ENCODE assay signal across 8 cellular contexts in genomic region chr15:75732809-75733451, GRCh38. TPM values are rescaled to one million over a fixed set of nuclear protein-coding genes. Genes with fewer than 3 reads are reported as not detected.
DNase-seq lines count a peak whose midpoint lies in the region; ATAC-seq and TF ChIP-seq lines count a peak whose summit lies in the region.

No MANE protein-coding gene starts in this region.

- H3F3A ChIP-seq in GM23338 (replicated peaks; ENCODE audit: low read depth), result no peaks in the 10 kb centered on the region
- no peaks in the 10 kb centered on the region for H3F3A ChIP-seq in OCI-LY1 (ENCODE audit: insufficient read depth, low read length)

- H3K9me2 ChIP-seq in GM23338 (ENCODE audit: insufficient read depth) (no peaks in the 10 kb centered on the region), OCI-LY1 (ENCODE audit: low read depth, low read length) (no peaks in the 10 kb centered on the region)

- H3K27me3 Mint-ChIP-seq in CD14-positive monocyte (ENCODE audit: low read depth in 3 of 3) (peaks cover 15 to 31% (median 18%) of the 10 kb centered on the region in 3 donors), GM23338 (ENCODE audit: insufficient read depth, low read depth, poor library complexity) (peaks cover 24% of the 10 kb centered on the region)

- intact Hi-C loops in CD14-positive monocyte (cut with micrococcal nuclease), result loop anchor here in 1 of 2 donors (5.0 kb wide), 1 partner anchor 46 kb away; no protein-coding TSS in a partner anchor

- H3K9ac ChIP-seq in OCI-LY1 (ENCODE audit: low read length), result no peak overlapping the region

- no peak overlapping the region for H2AFZ ChIP-seq in GM23338
- no peak overlapping the region for H2AFZ ChIP-seq in OCI-LY1 (ENCODE audit: low read length)

- DNase-seq in CD14-positive monocyte (ENCODE audit: low spot score), result peak; percentile 73
- DNase-seq in GM23338 (ENCODE audit: low spot score), result peak; percentile 86
- peak; percentile 53 for DNase-seq in activated T-cell treated with anti-CD3 and anti-CD28 coated beads, Interleukin-2, amount 50 U/mL, for 1 hour
- peak; percentile 75 for DNase-seq in fibroblast of villous mesenchyme (ENCODE audit: low read depth)

- no peaks in the 10 kb centered on the region for H3K27me3 ChIP-seq in GM23338 (ENCODE audit: insufficient read depth)
- H3K27me3 ChIP-seq in OCI-LY1 (ENCODE audit: insufficient read depth, low read length), result 0 out of 2 replicates have a peak, but pooled peaks cover 4% of the 10 kb centered on the region
- H3K27me3 ChIP-seq in neutrophil, result peaks cover 40% of the 10 kb centered on the region

- H3K36me3 ChIP-seq in GM23338 (ENCODE audit: insufficient read depth), result no peaks in the 10 kb centered on the region
- no peaks in the 10 kb centered on the region for H3K36me3 ChIP-seq in OCI-LY1 (ENCODE audit: insufficient read depth, low read length)
- H3K36me3 ChIP-seq in neutrophil, result no peaks in the 10 kb centered on the region

- H3K4me3 Mint-ChIP-seq in CD14-positive monocyte (peak overlapping the region; percentile 44 to 92), GM23338 (no peak overlapping the region)

- no peaks in the 10 kb centered on the region for H3K9me3 ChIP-seq in OCI-LY1 (ENCODE audit: low read length)
- no peaks in the 10 kb centered on the region for H3K9me3 ChIP-seq in neutrophil

- H3K9me3 Mint-ChIP-seq in CD14-positive monocyte (no peaks in the 10 kb centered on the region), GM23338 (no peaks in the 10 kb centered on the region; the same call in 2 of the 3 replicates)

- H3K4me2 ChIP-seq in GM23338 (no peak overlapping the region), OCI-LY1 (ENCODE audit: low read length) (no peak overlapping the region)

- H3K4me3 ChIP-seq in GM23338, result no peak overlapping the region
- no peak overlapping the region for H3K4me3 ChIP-seq in OCI-LY1 (ENCODE audit: low read depth, low read length, poor library complexity, severe bottlenecking)
- no peak overlapping the region for H3K4me3 ChIP-seq in fibroblast of villous mesenchyme (ENCODE audit: low read depth, low read length)
- no peak overlapping the region for H3K4me3 ChIP-seq in neutrophil (ENCODE audit: low read depth in 1 of 2, low read length in 1 of 2)

- H3K27ac ChIP-seq in GM23338 (ENCODE audit: low read depth) (no peak overlapping the region), OCI-LY1 (ENCODE audit: low read depth, low read length, poor library complexity, severe bottlenecking) (no peak overlapping the region), neutrophil (no peak overlapping the region)

- H3K4me1 ChIP-seq in GM23338 (ENCODE audit: insufficient read depth), result no peaks in the 10 kb centered on the region; the same call in 1 of the 2 replicates
- H3K4me1 ChIP-seq in OCI-LY1 (ENCODE audit: insufficient read depth, low read length, severe bottlenecking), result peaks cover 3% of the 10 kb centered on the region
- H3K4me1 ChIP-seq in neutrophil (ENCODE audit: control insufficient read depth in 1 of 2, insufficient read depth in 1 of 2, low read depth in 1 of 2, low read length in 1 of 2), result peaks cover 9 to 15% of the 10 kb centered on the region in 2 experiments

- no peaks in the 10 kb centered on the region for H4K20me1 ChIP-seq in GM23338 (replicated peaks; ENCODE audit: insufficient read depth)
- no peaks in the 10 kb centered on the region for H4K20me1 ChIP-seq in OCI-LY1 (ENCODE audit: insufficient read depth, low read length)

- H3K27ac Mint-ChIP-seq in CD14-positive monocyte, result no peak overlapping the region
- 0 out of 2 replicates have a peak overlapping the region, but pooled peaks have one; percentile 2 for H3K27ac Mint-ChIP-seq in GM23338

- ATAC-seq in GM23338 (peak; percentile 74), HG03045 (IDR thresholded peaks at IDR 0.05; ENCODE audit: unreplicated experiment) (no peak), HG02763 (IDR thresholded peaks at IDR 0.05; ENCODE audit: unreplicated experiment) (no peak)

- no peaks in the 10 kb centered on the region for H3K36me3 Mint-ChIP-seq in CD14-positive monocyte
- H3K36me3 Mint-ChIP-seq in GM23338 (ENCODE audit: low read depth), result no peaks in the 10 kb centered on the region; the same call in 2 of the 3 replicates

- H3K4me1 Mint-ChIP-seq in CD14-positive monocyte (peaks cover 53% of the 10 kb centered on the region), GM23338 (peaks cover 40% of the 10 kb centered on the region)

- TF ChIP-seq CTCF in CD14-positive monocyte (IDR thresholded peaks at IDR 0.05) (peak; percentile 91), GM23338 (conservative IDR thresholded peaks at IDR 0.05; ENCODE audit: low read depth in 2 of 2) (peak; percentile 61 to 80), OCI-LY1 (IDR thresholded peaks at IDR 0.05; ENCODE audit: low read length) (peak; percentile 61), fibroblast of villous mesenchyme (IDR thresholded peaks at IDR 0.05; ENCODE audit: insufficient read depth, low read depth, low read length) (peak; percentile 87), neutrophil (IDR thresholded peaks at IDR 0.05) (peak; percentile 76)

- H3K79me2 ChIP-seq in GM23338 (replicated peaks; ENCODE audit: insufficient read depth) (no peaks in the 10 kb centered on the region), OCI-LY1 (ENCODE audit: insufficient read depth, low read length) (no peaks in the 10 kb centered on the region)

TF ChIP-seq in GM23338, 12 proteins besides CTCF, POLR2A, EP300 and RAD21 (continues in another document):
- TF ChIP-seq POLR2AphosphoS5 (IDR thresholded peaks at IDR 0.05; ENCODE audit: low read depth) (no peak), ZNF331 (CRISPR knock-in tag; IDR thresholded peaks at IDR 0.05; ENCODE audit: low read depth) (no peak), EZH2phosphoT487 (IDR thresholded peaks at IDR 0.05; ENCODE audit: unreplicated experiment) (no peak), EZH2 (IDR thresholded peaks at IDR 0.05; ENCODE audit: low read depth, unreplicated experiment) (no peak), CREB1 (CRISPR knock-in tag; IDR thresholded peaks at IDR 0.05; ENCODE audit: low read depth) (no peak), JUNB (IDR thresholded peaks at IDR 0.05; ENCODE audit: unreplicated experiment) (no peak), ZNF462 (CRISPR knock-in tag; IDR thresholded peaks at IDR 0.05) (no peak)

RNA-seq across cellular contexts. Expression of gene CSPG4, which starts 20.3 kb away (rescaled TPM):
- not detected for polyA plus RNA-seq in CD14-positive monocyte
- total RNA-seq in GM23338 (2014; rRNA removed; shearing (Covaris generic)), result 3.6 and 4.0 TPM in 2 replicates
- 0.27 and 0.33 TPM in 2 replicates for polyA plus RNA-seq in GM23338 (2016; fragmentation: Nextera tagmentation; extraction: Ambion mirVana)
- 86.8 and 87.0 TPM in 2 replicates for total RNA-seq in fibroblast of villous mesenchyme

Comparison
In these comparisons a context has a peak if more than half of its experiments do, and no peak if none do; other contexts are left out.
1. RNA of gene CSPG4, which starts 20.3 kb away (total RNA-seq): 86.8 to 87.0 TPM in fibroblast of villous mesenchyme; 3.6 to 4.0 TPM in GM23338; every median in the first group is over 10 times any median in the second.
2. Peak in every context shown above with its lines, with median percentiles within 50 percentile points of each other: DNase-seq and CTCF ChIP-seq.